Comparison of ENCODE assay signal across 1 cellular context in the genomic region with DNA sequence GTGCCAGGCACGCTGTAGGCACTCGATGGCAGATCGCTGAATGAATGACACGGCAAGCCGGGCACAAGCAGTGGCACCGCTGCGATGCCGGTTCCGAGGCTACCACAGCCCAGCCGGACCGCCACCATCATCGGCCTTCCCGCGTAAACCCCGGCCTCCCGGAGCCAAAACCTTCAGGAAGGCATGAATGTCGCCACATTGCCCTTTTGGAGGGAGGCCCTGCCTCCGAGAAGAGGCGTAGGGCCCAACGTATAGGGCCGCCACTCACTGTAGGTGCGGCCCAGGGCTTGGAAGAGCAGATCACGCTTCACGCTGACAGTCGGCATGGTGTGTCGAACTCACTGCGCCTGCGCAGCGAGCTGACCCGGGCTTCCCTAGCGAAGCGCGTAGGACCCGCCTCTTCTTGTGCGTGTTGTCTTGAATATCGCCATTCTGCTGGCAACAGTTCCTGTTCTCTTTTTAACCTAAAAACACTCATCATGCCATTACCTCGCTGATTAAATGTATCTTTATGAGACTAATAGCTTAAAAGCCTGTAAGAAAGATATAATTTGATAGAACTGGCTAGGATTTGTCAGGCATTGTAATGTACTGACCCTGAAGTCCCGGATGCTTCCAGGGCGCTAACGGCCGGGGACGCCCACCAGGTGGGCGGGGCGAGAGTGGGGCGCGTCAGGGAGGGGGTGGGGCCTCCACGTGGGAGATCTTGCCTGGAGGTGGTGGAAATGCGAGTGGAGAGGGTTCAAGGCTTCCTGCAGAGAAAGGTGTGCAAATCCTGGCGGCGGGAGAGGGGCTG.
TF ChIP-seq lines count a peak whose summit lies in the region.

A gene (minus strand): TSS at position 345 of the 796 bp plus-strand sequence. CDS start 19 bp downstream, at position 326.

TF ChIP-seq in HEK293, 187 proteins besides CTCF, POLR2A, EP300 and RAD21 (continued from another document):
- TF ChIP-seq, protein P1, sequence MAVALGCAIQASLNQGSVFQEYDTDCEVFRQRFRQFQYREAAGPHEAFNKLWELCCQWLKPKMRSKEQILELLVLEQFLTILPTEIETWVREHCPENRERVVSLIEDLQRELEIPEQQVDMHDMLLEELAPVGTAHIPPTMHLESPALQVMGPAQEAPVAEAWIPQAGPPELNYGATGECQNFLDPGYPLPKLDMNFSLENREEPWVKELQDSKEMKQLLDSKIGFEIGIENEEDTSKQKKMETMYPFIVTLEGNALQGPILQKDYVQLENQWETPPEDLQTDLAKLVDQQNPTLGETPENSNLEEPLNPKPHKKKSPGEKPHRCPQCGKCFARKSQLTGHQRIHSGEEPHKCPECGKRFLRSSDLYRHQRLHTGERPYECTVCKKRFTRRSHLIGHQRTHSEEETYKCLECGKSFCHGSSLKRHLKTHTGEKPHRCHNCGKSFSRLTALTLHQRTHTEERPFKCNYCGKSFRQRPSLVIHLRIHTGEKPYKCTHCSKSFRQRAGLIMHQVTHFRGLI (tag by site-specific recombination; IDR thresholded peaks at IDR 0.05) = no peak; the same call in 1 of the 2 replicates
- TF ChIP-seq ZNF596 (tag by site-specific recombination; IDR thresholded peaks at IDR 0.05) = no peak
